Comparison of ENCODE assay signal across 16 cellular contexts in genomic region chr13:21925720-21926119, GRCh38.
"Had no signal": no experiment of that assay in that cellular context is flagged by ENCODE, and none has a peak within 500 bp of the region (broad histone marks: within the 10 kb centered on the region; RNA-seq: fewer than 3 reads in every experiment).

No MANE protein-coding gene starts in this region.

- H3K9me3 ChIP-seq: esophagus squamous epithelium, gastroesophageal sphincter, mucosa of descending colon, pancreas, suprapubic skin, thyroid gland had no signal

- H3K4me1 ChIP-seq: esophagus squamous epithelium, gastroesophageal sphincter, pancreas, suprapubic skin, thyroid gland had no signal

- H3K27ac ChIP-seq: esophagus squamous epithelium, gastroesophageal sphincter, pancreas, suprapubic skin, thyroid gland had no signal

- DNase-seq: effector memory CD8-positive, alpha-beta T cell; esophagus squamous epithelium; foreskin fibroblast; islet precursor cell; mammary epithelial cell; mucosa of descending colon; naive thymus-derived CD8-positive, alpha-beta T cell; pancreas; right cardiac atrium; stimulated activated CD4-positive, alpha-beta T cell treated with anti-CD3 and anti-CD28 coated beads, Interleukin-4, amount 100 ng/mL, for 1 hour; stimulated activated CD8-positive, alpha-beta memory T cell treated with anti-CD3 and anti-CD28 coated beads, Interleukin-4, amount 100 ng/mL, for 48 hours; stimulated activated naive CD8-positive, alpha-beta T cell treated with anti-CD3 and anti-CD28 coated beads, Interleukin-15, Interleukin-2, amounts not matched to agents 100 U/mL and 50 U/mL, for 24 hours; thyroid gland had no signal

- FAIRE-seq: pancreas, urothelium cell line had no signal

- H3K36me3 ChIP-seq: esophagus squamous epithelium, gastroesophageal sphincter, pancreas, suprapubic skin, thyroid gland had no signal

- H3K27me3 ChIP-seq: esophagus squamous epithelium, gastroesophageal sphincter, pancreas, suprapubic skin, thyroid gland had no signal

- H3K4me3 ChIP-seq: esophagus squamous epithelium, gastroesophageal sphincter, mucosa of descending colon, pancreas, suprapubic skin, thyroid gland had no signal
